19 cellular contexts compared by ENCODE assay signal in the genomic region with DNA sequence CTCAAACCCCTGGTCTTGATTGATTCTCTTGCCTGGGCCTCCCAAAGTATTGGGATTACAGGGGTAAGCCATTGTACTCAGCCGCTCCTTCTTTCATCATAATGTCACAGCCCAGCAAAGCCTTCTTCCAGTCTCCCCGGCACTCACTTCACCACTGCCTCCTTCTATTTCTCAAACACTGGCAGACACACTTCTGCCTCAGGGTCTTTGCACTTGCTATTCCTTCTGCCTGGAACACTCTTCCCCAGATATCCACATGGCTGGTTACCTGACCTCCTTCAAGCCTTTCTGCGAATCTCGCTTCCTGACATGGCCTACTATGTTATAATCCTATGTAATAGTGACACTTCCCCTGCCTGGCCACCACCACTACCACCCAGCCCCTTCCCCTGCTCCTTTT. TPM values are rescaled to one million over a fixed set of nuclear protein-coding genes. Genes with fewer than 3 reads are reported as not detected.
A peak's percentile ranks its signal among the peaks of the same experiment; 100 is the strongest.
DNase-seq lines count a peak whose midpoint lies in the region; ATAC-seq and TF ChIP-seq lines count a peak whose summit lies in the region.
"Had no signal": no experiment of that assay in that cellular context is flagged by ENCODE, and none has a peak within 500 bp of the region (broad histone marks: within the 10 kb centered on the region; RNA-seq: fewer than 3 reads in every experiment).

No MANE protein-coding gene starts in this region.

- TF ChIP-seq CTCF in PC-3 (conservative IDR thresholded peaks at IDR 0.05; ENCODE audit: low read depth, low read length) (no peak), esophagus squamous epithelium (IDR thresholded peaks at IDR 0.05) (no peak), stomach (IDR thresholded peaks at IDR 0.05) (no peak), ovary (IDR thresholded peaks at IDR 0.05) (no peak), SK-N-SH (IDR thresholded peaks at IDR 0.05) (no peak)

- intact Hi-C loops in PC-3 (cut with micrococcal nuclease), result no loop called here
- intact Hi-C loops in esophagus squamous epithelium (cut with DNase I), result no loop called here
- intact Hi-C loops in stomach (cut with DNase I; ENCODE audit: low total_unique reads), result no loop called here
- intact Hi-C loops in ovary (cut with DNase I), result no loop called here

- no peaks in the 10 kb centered on the region for H3K27me3 Mint-ChIP-seq in activated T-cell treated with anti-CD3 and anti-CD28 coated beads, Interleukin-2, amount 50 U/mL, for 24 hours
- H3K27me3 Mint-ChIP-seq in activated T-cell treated with anti-CD3 and anti-CD28 coated beads, Interleukin-2, amount 50 U/mL, for 4 hours (ENCODE audit: low read depth), result no peaks in the 10 kb centered on the region

- H3K9me3 Mint-ChIP-seq in activated T-cell treated with anti-CD3 and anti-CD28 coated beads, Interleukin-2, amount 50 U/mL, for 24 hours, result no peaks in the 10 kb centered on the region
- H3K9me3 Mint-ChIP-seq in activated T-cell treated with anti-CD3 and anti-CD28 coated beads, Interleukin-2, amount 50 U/mL, for 4 hours, result no peaks in the 10 kb centered on the region
- H3K9me3 Mint-ChIP-seq: activated T-helper 1 cell treated with anti-CD3 and anti-CD28 coated beads, Interleukin-12 subunit alpha, Interleukin-12 subunit beta, Interleukin-2, Interleukin-4 antibody, amounts not matched to agents 30 ng/mL and 10 ng/mL and 1 ng/mL, durations not matched to agents 14 hours and 24 hours and 36 hours had no signal

- peaks cover 7% of the 10 kb centered on the region for H3F3A ChIP-seq in PC-3 (ENCODE audit: low read length, unreplicated experiment)
- peaks cover 6% of the 10 kb centered on the region for H3F3A ChIP-seq in SK-N-SH (replicated peaks; ENCODE audit: insufficient read depth)

- H4K20me1 ChIP-seq in PC-3 (ENCODE audit: low read length) (no peaks in the 10 kb centered on the region), SK-N-SH (ENCODE audit: insufficient read depth) (no peaks in the 10 kb centered on the region)

- no peaks in the 10 kb centered on the region for H3K9me3 ChIP-seq in PC-3 (ENCODE audit: low read length)
- no peaks in the 10 kb centered on the region for H3K9me3 ChIP-seq in esophagus squamous epithelium
- H3K9me3 ChIP-seq in stomach, result no peaks in the 10 kb centered on the region
- H3K9me3 ChIP-seq in ovary, result no peaks in the 10 kb centered on the region
- no peaks in the 10 kb centered on the region for H3K9me3 ChIP-seq in SK-N-SH
- H3K9me3 ChIP-seq: gastrocnemius medialis, prostate gland, vagina had no signal

- H2AFZ ChIP-seq in PC-3 (ENCODE audit: low read length), result no peak overlapping the region
- H2AFZ ChIP-seq in SK-N-SH (ENCODE audit: low read depth), result no peak overlapping the region

- H3K4me1 ChIP-seq in PC-3 (ENCODE audit: insufficient read depth, low read length) (peaks cover 22% of the 10 kb centered on the region), esophagus squamous epithelium (peaks cover 0 to 18% (median 9%) of the 10 kb centered on the region in 3 donors), stomach (peaks cover 0 to 8% (median 0%) of the 10 kb centered on the region in 4 donors), ovary (ENCODE audit: insufficient read depth) (no peaks in the 10 kb centered on the region), SK-N-SH (ENCODE audit: control insufficient read depth in 1 of 2, insufficient read depth in 2 of 2, low read depth in 1 of 2, low read length in 1 of 2) (peaks cover 0 to 4% of the 10 kb centered on the region in 2 experiments; a peak in 1 of 4 replicates)
- H3K4me1 ChIP-seq: gastrocnemius medialis, prostate gland, vagina had no signal

- H3K4me3 Mint-ChIP-seq in activated T-cell treated with anti-CD3 and anti-CD28 coated beads, Interleukin-2, amount 50 U/mL, for 24 hours, result no peak overlapping the region
- no peak overlapping the region for H3K4me3 Mint-ChIP-seq in activated T-cell treated with anti-CD3 and anti-CD28 coated beads, Interleukin-2, amount 50 U/mL, for 4 hours
- H3K4me3 Mint-ChIP-seq: activated T-helper 1 cell treated with anti-CD3 and anti-CD28 coated beads, Interleukin-12 subunit alpha, Interleukin-12 subunit beta, Interleukin-2, Interleukin-4 antibody, amounts not matched to agents 30 ng/mL and 10 ng/mL and 1 ng/mL, durations not matched to agents 14 hours and 24 hours and 36 hours had no signal

- 84 to 90% methylated on average over 4 of the region's 4 CpGs for WGBS in esophagus squamous epithelium, 2 donors
- 94 to 99% (median 96%) methylated on average over 4 of the region's 4 CpGs for WGBS in stomach, 5 donors
- WGBS in ovary, 3 donors, result 95 to 97% (median 96%) methylated on average over 4 of the region's 4 CpGs
- WGBS in SK-N-SH (ENCODE audit: low lambda C conversion rate), result 97% methylated on average over 4 of the region's 4 CpGs

- no peaks in the 10 kb centered on the region for H3K36me3 Mint-ChIP-seq in activated T-cell treated with anti-CD3 and anti-CD28 coated beads, Interleukin-2, amount 50 U/mL, for 24 hours (ENCODE audit: low read depth)
- H3K36me3 Mint-ChIP-seq in activated T-cell treated with anti-CD3 and anti-CD28 coated beads, Interleukin-2, amount 50 U/mL, for 4 hours (ENCODE audit: insufficient read depth), result no peaks in the 10 kb centered on the region

- no peak for TF ChIP-seq RAD21 in SK-N-SH (IDR thresholded peaks at IDR 0.05; ENCODE audit: low read length)

- TF ChIP-seq EP300 in stomach (IDR thresholded peaks at IDR 0.05) (no peak), ovary (IDR thresholded peaks at IDR 0.05) (no peak), SK-N-SH (IDR thresholded peaks at IDR 0.05; ENCODE audit: borderline replicate concordance in 1 of 2, low read depth in 1 of 2, low read length in 1 of 2) (no peak)

- H3K79me2 ChIP-seq in PC-3 (ENCODE audit: low read length) (no peaks in the 10 kb centered on the region), SK-N-SH (ENCODE audit: insufficient read depth) (no peaks in the 10 kb centered on the region)

- H3K9ac ChIP-seq in PC-3 (ENCODE audit: low read length), result no peak overlapping the region
- H3K9ac ChIP-seq in SK-N-SH, result no peak overlapping the region
- H3K9ac ChIP-seq: KMS-11 had no signal

- no peak for ATAC-seq in activated T-cell treated with anti-CD3 and anti-CD28 coated beads, Interleukin-2, amount 50 U/mL, for 4 hours
- ATAC-seq in PC-3, result no peak
- ATAC-seq: gastrocnemius medialis had no signal

- peaks cover 9% of the 10 kb centered on the region for H3K4me1 Mint-ChIP-seq in activated T-cell treated with anti-CD3 and anti-CD28 coated beads, Interleukin-2, amount 50 U/mL, for 24 hours (ENCODE audit: low read depth)
- peaks cover 10% of the 10 kb centered on the region for H3K4me1 Mint-ChIP-seq in activated T-cell treated with anti-CD3 and anti-CD28 coated beads, Interleukin-2, amount 50 U/mL, for 4 hours (ENCODE audit: low read depth)

- no TSS peak for BruUV-seq in PC-3 (replicated peaks; lab: Mats Ljungman, UMichigan)

- POLR2A ChIA-PET in PC-3 (lab: Charles Lee; ENCODE audit: unreplicated experiment), result no interaction called here
- POLR2A ChIA-PET in SK-N-SH (lab: Yijun Ruan, JAX), result no interaction called here

- H3K36me3 ChIP-seq in PC-3 (ENCODE audit: low read depth, low read length) (no peaks in the 10 kb centered on the region), esophagus squamous epithelium (no peaks in the 10 kb centered on the region), stomach (no peaks in the 10 kb centered on the region), ovary (no peaks in the 10 kb centered on the region), SK-N-SH (replicated peaks in 1 of 2; ENCODE audit: control insufficient read depth in 1 of 2, insufficient read depth in 2 of 2, low read length in 1 of 2) (no peaks in the 10 kb centered on the region)
- H3K36me3 ChIP-seq: gastrocnemius medialis, prostate gland, vagina had no signal

- DNase-seq in activated T-cell treated with anti-CD3 and anti-CD28 coated beads, Interleukin-2, amount 50 U/mL, for 24 hours, result no peak
- no peak for DNase-seq in activated T-cell treated with anti-CD3 and anti-CD28 coated beads, Interleukin-2, amount 50 U/mL, for 4 hours
- DNase-seq in PC-3, result no peak
- no peak for DNase-seq in esophagus squamous epithelium (lab: John Stamatoyannopoulos, UW)
- DNase-seq in stomach, result no peak
- DNase-seq in ovary, result no peak
- DNase-seq in SK-N-SH, result no peak
- no peak for DNase-seq in 8988T
- DNase-seq: ACHN, EL, gastrocnemius medialis, mesendoderm, NCI-H1092, NCI-H2081, NCI-H446 treated with DMSO at 0.1 percent for 48 hours had no signal

- peak overlapping the region; percentile 39 for H3K27ac Mint-ChIP-seq in activated T-cell treated with anti-CD3 and anti-CD28 coated beads, Interleukin-2, amount 50 U/mL, for 24 hours

- H3K4me2 ChIP-seq in PC-3 (ENCODE audit: low read length) (no peak overlapping the region), SK-N-SH (no peak overlapping the region)
- H3K4me2 ChIP-seq: KMS-11 had no signal

- TF ChIP-seq POLR2A in esophagus squamous epithelium (IDR thresholded peaks at IDR 0.05) (no peak), stomach (IDR thresholded peaks at IDR 0.05) (no peak), ovary (IDR thresholded peaks at IDR 0.05) (no peak)

- peak overlapping the region; percentile 56 for H3K27ac ChIP-seq in PC-3 (ENCODE audit: low read length)
- H3K27ac ChIP-seq in esophagus squamous epithelium, result peak overlapping the region; percentile 55 to 80 (median 66)
- peak overlapping the region; percentile 36 to 84 (median 70) for H3K27ac ChIP-seq in stomach
- no peak overlapping the region for H3K27ac ChIP-seq in ovary
- no peak overlapping the region for H3K27ac ChIP-seq in SK-N-SH (ENCODE audit: low read depth in 2 of 2, low read length in 1 of 2)
- H3K27ac ChIP-seq: gastrocnemius medialis, KMS-11, prostate gland, vagina had no signal

- H3K27me3 ChIP-seq in PC-3 (ENCODE audit: low read length), result no peaks in the 10 kb centered on the region
- H3K27me3 ChIP-seq in esophagus squamous epithelium, result no peaks in the 10 kb centered on the region
- H3K27me3 ChIP-seq in stomach, result no peaks in the 10 kb centered on the region
- H3K27me3 ChIP-seq in ovary, result no peaks in the 10 kb centered on the region
- H3K27me3 ChIP-seq in SK-N-SH (ENCODE audit: insufficient read depth), result no peaks in the 10 kb centered on the region
- H3K27me3 ChIP-seq: gastrocnemius medialis, vagina had no signal

- CTCF ChIA-PET in PC-3 (lab: Charles Lee), result no interaction called here
- CTCF ChIA-PET in SK-N-SH (lab: Yijun Ruan, JAX), result interaction anchor here (1.5 kb wide), 1 partner anchor 118 kb away, joined by 3 read pairs; no protein-coding TSS in a partner anchor

- H3K9me2 ChIP-seq in PC-3 (replicated peaks; ENCODE audit: low read length), result no peaks in the 10 kb centered on the region
- no peaks in the 10 kb centered on the region for H3K9me2 ChIP-seq in SK-N-SH

- H3K4me3 ChIP-seq in PC-3 (ENCODE audit: low read length) (no peak overlapping the region), esophagus squamous epithelium (no peak overlapping the region), stomach (no peak overlapping the region), ovary (no peak overlapping the region), SK-N-SH (ENCODE audit: low read depth in 2 of 2, low read length in 1 of 2) (no peak overlapping the region)
- H3K4me3 ChIP-seq: gastrocnemius medialis, prostate gland, vagina had no signal

RNA-seq across cellular contexts. Expression of a gene that starts 7.2 kb away (rescaled TPM):
- total RNA-seq in activated T-cell treated with anti-CD3 and anti-CD28 coated beads, Interleukin-2, amount 50 U/mL, for 4 hours, result 10 to 100 TPM; 19.8 to 21.0 (median 19.8) TPM
- total RNA-seq in PC-3 (2014; rRNA removed), result 25.2 and 26.4 TPM in 2 replicates
- 10 to 100 TPM; 11.4 to 18.8 (median 16.6) TPM for total RNA-seq in esophagus squamous epithelium
- 100 to 1,000 TPM in 1 of 5 donors, 10 to 100 TPM in 4; 25.7 to 132 (median 42.0) TPM for total RNA-seq in stomach
- polyA plus RNA-seq in stomach, result 10 to 100 TPM; 16.3 to 27.6 (median 19.2) TPM
- 10 to 100 TPM in 5 of 7 donors, 1 to 10 TPM in 2; 8.6 to 33.7 (median 14.8) TPM for total RNA-seq in ovary
- polyA plus RNA-seq in ovary, result 10 to 100 TPM; 10.6 to 22.0 TPM
- 5.6 and 11.4 TPM in 2 replicates for polyA plus RNA-seq in SK-N-SH (2012; rRNA removed)
- 7.0 and 9.2 TPM in 2 replicates for polyA plus RNA-seq in SK-N-SH (2012; cell fraction: cytosol; rRNA removed)
- polyA plus RNA-seq in SK-N-SH (2012; cell fraction: nucleus; rRNA removed), result 10.7 and 14.3 TPM in 2 replicates

Comparison
In these comparisons a context has a peak if more than half of its experiments do, and no peak if none do; other contexts are left out.
1. H3K27ac ChIP-seq: peak in PC-3 (single experiment), esophagus squamous epithelium (4 of 4) and stomach (5 of 5); none in ovary (0 of 2) and SK-N-SH (0 of 2).